Comparison of ENCODE assay signal across 1 cellular context in genomic region chr6:147204060-147204785, GRCh38.
A peak's percentile ranks its signal among the peaks of the same experiment; 100 is the strongest.
TF ChIP-seq lines count a peak whose summit lies in the region.

Gene STXBP5, plus strand, starts transcription at chr6:147204417. Its CDS starts 116 bp downstream, at chr6:147204533.

TF ChIP-seq in HepG2, 621 proteins besides CTCF, POLR2A, EP300 and RAD21 (continued from another document and continues in another):
- TF ChIP-seq, protein P1, sequence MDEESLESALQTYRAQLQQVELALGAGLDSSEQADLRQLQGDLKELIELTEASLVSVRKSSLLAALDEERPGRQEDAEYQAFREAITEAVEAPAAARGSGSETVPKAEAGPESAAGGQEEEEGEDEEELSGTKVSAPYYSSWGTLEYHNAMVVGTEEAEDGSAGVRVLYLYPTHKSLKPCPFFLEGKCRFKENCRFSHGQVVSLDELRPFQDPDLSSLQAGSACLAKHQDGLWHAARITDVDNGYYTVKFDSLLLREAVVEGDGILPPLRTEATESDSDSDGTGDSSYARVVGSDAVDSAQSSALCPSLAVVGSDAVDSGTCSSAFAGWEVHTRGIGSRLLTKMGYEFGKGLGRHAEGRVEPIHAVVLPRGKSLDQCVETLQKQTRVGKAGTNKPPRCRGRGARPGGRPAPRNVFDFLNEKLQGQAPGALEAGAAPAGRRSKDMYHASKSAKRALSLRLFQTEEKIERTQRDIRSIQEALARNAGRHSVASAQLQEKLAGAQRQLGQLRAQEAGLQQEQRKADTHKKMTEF (CRISPR knock-in tag; IDR thresholded peaks at IDR 0.05): peak; percentile 60; the same call in 1 of the 2 replicates
- TF ChIP-seq AKAP8 (CRISPR knock-in tag; IDR thresholded peaks at IDR 0.05): no peak
- TF ChIP-seq SMYD3 (CRISPR knock-in tag; IDR thresholded peaks at IDR 0.05): no peak
- TF ChIP-seq SAP130 (CRISPR knock-in tag; IDR thresholded peaks at IDR 0.05; ENCODE audit: low read depth): peak; percentile 74
- no peak for TF ChIP-seq SIX4 (CRISPR knock-in tag; IDR thresholded peaks at IDR 0.05)
- no peak for TF ChIP-seq ZC3H4 (CRISPR knock-in tag; IDR thresholded peaks at IDR 0.05; ENCODE audit: borderline replicate concordance)
- TF ChIP-seq ZNF101 (CRISPR knock-in tag; IDR thresholded peaks at IDR 0.05; ENCODE audit: borderline replicate concordance, low read depth): 0 out of 2 replicates have a peak, but pooled peaks have one; percentile 72
- TF ChIP-seq ZBTB7A (CRISPR knock-in tag; IDR thresholded peaks at IDR 0.05): peak; percentile 64; the same call in 1 of the 2 replicates
- TF ChIP-seq BCL3 (CRISPR knock-in tag; IDR thresholded peaks at IDR 0.05): no peak
- peak; percentile 28; the same call in 1 of the 2 replicates for TF ChIP-seq POLR2G (IDR thresholded peaks at IDR 0.05; ENCODE audit: low read depth, low read length)
- TF ChIP-seq PRDM15 (CRISPR knock-in tag; IDR thresholded peaks at IDR 0.05): 0 out of 2 replicates have a peak, but pooled peaks have one; percentile 33
- TF ChIP-seq, protein P2, sequence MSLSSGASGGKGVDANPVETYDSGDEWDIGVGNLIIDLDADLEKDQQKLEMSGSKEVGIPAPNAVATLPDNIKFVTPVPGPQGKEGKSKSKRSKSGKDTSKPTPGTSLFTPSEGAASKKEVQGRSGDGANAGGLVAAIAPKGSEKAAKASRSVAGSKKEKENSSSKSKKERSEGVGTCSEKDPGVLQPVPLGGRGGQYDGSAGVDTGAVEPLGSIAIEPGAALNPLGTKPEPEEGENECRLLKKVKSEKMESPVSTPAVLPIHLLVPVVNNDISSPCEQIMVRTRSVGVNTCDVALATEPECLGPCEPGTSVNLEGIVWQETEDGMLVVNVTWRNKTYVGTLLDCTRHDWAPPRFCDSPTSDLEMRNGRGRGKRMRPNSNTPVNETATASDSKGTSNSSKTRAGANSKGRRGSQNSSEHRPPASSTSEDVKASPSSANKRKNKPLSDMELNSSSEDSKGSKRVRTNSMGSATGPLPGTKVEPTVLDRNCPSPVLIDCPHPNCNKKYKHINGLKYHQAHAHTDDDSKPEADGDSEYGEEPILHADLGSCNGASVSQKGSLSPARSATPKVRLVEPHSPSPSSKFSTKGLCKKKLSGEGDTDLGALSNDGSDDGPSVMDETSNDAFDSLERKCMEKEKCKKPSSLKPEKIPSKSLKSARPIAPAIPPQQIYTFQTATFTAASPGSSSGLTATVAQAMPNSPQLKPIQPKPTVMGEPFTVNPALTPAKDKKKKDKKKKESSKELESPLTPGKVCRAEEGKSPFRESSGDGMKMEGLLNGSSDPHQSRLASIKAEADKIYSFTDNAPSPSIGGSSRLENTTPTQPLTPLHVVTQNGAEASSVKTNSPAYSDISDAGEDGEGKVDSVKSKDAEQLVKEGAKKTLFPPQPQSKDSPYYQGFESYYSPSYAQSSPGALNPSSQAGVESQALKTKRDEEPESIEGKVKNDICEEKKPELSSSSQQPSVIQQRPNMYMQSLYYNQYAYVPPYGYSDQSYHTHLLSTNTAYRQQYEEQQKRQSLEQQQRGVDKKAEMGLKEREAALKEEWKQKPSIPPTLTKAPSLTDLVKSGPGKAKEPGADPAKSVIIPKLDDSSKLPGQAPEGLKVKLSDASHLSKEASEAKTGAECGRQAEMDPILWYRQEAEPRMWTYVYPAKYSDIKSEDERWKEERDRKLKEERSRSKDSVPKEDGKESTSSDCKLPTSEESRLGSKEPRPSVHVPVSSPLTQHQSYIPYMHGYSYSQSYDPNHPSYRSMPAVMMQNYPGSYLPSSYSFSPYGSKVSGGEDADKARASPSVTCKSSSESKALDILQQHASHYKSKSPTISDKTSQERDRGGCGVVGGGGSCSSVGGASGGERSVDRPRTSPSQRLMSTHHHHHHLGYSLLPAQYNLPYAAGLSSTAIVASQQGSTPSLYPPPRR (CRISPR knock-in tag; IDR thresholded peaks at IDR 0.05; ENCODE audit: borderline replicate concordance): no peak
- TF ChIP-seq ZNF510 (CRISPR knock-in tag; IDR thresholded peaks at IDR 0.05; ENCODE audit: low read depth): no peak
- no peak for TF ChIP-seq ZNF282 (IDR thresholded peaks at IDR 0.05; ENCODE audit: partially characterized antibody)
- TF ChIP-seq, protein P3, sequence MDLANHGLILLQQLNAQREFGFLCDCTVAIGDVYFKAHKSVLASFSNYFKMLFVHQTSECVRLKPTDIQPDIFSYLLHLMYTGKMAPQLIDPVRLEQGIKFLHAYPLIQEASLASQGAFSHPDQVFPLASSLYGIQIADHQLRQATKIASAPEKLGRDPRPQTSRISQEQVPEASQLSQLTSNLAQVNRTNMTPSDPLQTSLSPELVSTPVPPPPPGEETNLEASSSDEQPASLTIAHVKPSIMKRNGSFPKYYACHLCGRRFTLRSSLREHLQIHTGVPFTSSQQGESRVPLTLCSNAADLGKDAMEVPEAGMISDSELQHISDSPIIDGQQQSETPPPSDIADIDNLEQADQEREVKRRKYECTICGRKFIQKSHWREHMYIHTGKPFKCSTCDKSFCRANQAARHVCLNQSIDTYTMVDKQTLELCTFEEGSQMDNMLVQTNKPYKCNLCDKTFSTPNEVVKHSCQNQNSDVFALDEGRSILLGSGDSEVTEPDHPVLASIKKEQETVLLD (CRISPR knock-in tag; IDR thresholded peaks at IDR 0.05; ENCODE audit: low read depth): peak; percentile 19; the same call in 1 of the 2 replicates
- TF ChIP-seq TMF1 (CRISPR knock-in tag; IDR thresholded peaks at IDR 0.05; ENCODE audit: low read depth): 0 out of 2 replicates have a peak, but pooled peaks have one; percentile 56
- no peak for TF ChIP-seq ZSCAN22 (CRISPR knock-in tag; IDR thresholded peaks at IDR 0.05)
- no peak for TF ChIP-seq SRSF1 (optimal IDR thresholded peaks at IDR 0.05; ENCODE audit: low read depth, low read length)
- 0 out of 2 replicates have a peak, but pooled peaks have one; percentile 46 for TF ChIP-seq REPIN1 (CRISPR knock-in tag; IDR thresholded peaks at IDR 0.05; ENCODE audit: borderline replicate concordance, low read depth)
- peak; percentile 48; the same call in 1 of the 2 replicates for TF ChIP-seq TAF1 (CRISPR knock-in tag; IDR thresholded peaks at IDR 0.05)
- TF ChIP-seq HBP1 (CRISPR knock-in tag; IDR thresholded peaks at IDR 0.05; ENCODE audit: low read depth): no peak
- TF ChIP-seq TOPORS (CRISPR knock-in tag; IDR thresholded peaks at IDR 0.05): no peak
- TF ChIP-seq, protein P4, sequence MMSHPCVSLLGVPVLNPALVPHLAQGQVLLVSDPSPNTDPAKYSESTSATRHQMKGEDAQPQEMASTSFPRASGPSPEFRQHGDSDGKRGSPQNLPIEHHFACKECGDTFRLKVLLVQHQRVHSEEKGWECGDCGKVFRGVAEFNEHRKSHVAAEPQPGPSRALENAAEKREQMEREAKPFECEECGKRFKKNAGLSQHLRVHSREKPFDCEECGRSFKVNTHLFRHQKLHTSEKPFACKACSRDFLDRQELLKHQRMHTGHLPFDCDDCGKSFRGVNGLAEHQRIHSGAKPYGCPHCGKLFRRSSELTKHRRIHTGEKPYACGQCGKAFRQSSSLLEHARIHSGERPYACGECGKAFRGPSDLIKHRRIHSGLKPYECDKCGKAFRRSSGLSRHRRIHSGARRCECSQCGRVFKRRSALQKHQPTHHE (CRISPR knock-in tag; IDR thresholded peaks at IDR 0.05; ENCODE audit: borderline replicate concordance): no peak
- TF ChIP-seq, protein P5, sequence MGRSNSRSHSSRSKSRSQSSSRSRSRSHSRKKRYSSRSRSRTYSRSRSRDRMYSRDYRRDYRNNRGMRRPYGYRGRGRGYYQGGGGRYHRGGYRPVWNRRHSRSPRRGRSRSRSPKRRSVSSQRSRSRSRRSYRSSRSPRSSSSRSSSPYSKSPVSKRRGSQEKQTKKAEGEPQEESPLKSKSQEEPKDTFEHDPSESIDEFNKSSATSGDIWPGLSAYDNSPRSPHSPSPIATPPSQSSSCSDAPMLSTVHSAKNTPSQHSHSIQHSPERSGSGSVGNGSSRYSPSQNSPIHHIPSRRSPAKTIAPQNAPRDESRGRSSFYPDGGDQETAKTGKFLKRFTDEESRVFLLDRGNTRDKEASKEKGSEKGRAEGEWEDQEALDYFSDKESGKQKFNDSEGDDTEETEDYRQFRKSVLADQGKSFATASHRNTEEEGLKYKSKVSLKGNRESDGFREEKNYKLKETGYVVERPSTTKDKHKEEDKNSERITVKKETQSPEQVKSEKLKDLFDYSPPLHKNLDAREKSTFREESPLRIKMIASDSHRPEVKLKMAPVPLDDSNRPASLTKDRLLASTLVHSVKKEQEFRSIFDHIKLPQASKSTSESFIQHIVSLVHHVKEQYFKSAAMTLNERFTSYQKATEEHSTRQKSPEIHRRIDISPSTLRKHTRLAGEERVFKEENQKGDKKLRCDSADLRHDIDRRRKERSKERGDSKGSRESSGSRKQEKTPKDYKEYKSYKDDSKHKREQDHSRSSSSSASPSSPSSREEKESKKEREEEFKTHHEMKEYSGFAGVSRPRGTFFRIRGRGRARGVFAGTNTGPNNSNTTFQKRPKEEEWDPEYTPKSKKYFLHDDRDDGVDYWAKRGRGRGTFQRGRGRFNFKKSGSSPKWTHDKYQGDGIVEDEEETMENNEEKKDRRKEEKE (IDR thresholded peaks at IDR 0.05): no peak
- no peak for TF ChIP-seq ZNF7 (CRISPR knock-in tag; IDR thresholded peaks at IDR 0.05)
- TF ChIP-seq, protein P6, sequence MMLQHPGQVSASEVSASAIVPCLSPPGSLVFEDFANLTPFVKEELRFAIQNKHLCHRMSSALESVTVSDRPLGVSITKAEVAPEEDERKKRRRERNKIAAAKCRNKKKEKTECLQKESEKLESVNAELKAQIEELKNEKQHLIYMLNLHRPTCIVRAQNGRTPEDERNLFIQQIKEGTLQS (CRISPR knock-in tag; IDR thresholded peaks at IDR 0.05): no peak
- TF ChIP-seq ISX (CRISPR knock-in tag; conservative IDR thresholded peaks at IDR 0.05): no peak
- no peak for TF ChIP-seq SNAPC2 (CRISPR knock-in tag; IDR thresholded peaks at IDR 0.05)
- TF ChIP-seq HOXA5 (CRISPR knock-in tag; IDR thresholded peaks at IDR 0.05): 0 out of 2 replicates have a peak, but pooled peaks have one; percentile 71
- no peak; the same call in 1 of the 2 replicates for TF ChIP-seq RARA (CRISPR knock-in tag; IDR thresholded peaks at IDR 0.05)
- TF ChIP-seq YEATS4 (CRISPR knock-in tag; IDR thresholded peaks at IDR 0.05; ENCODE audit: borderline replicate concordance): no peak; the same call in 1 of the 2 replicates
- peak; percentile 73 for TF ChIP-seq XRCC5 (optimal IDR thresholded peaks at IDR 0.05; ENCODE audit: low read length)
- TF ChIP-seq ERF (CRISPR knock-in tag; IDR thresholded peaks at IDR 0.05): no peak
- TF ChIP-seq, protein P7, sequence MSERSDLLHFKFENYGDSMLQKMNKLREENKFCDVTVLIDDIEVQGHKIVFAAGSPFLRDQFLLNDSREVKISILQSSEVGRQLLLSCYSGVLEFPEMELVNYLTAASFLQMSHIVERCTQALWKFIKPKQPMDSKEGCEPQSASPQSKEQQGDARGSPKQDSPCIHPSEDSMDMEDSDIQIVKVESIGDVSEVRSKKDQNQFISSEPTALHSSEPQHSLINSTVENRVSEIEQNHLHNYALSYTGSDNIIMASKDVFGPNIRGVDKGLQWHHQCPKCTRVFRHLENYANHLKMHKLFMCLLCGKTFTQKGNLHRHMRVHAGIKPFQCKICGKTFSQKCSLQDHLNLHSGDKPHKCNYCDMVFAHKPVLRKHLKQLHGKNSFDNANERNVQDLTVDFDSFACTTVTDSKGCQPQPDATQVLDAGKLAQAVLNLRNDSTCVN (CRISPR knock-in tag; IDR thresholded peaks at IDR 0.05; ENCODE audit: borderline replicate concordance): peak; percentile 59; the same call in 1 of the 2 replicates
- no peak for TF ChIP-seq POGZ (CRISPR knock-in tag; IDR thresholded peaks at IDR 0.05)
- 0 out of 2 replicates have a peak, but pooled peaks have one; percentile 71 for TF ChIP-seq NR3C1 (CRISPR knock-in tag; IDR thresholded peaks at IDR 0.05)
- peak; percentile 60; the same call in 1 of the 2 replicates for TF ChIP-seq ELF1 (CRISPR knock-in tag; IDR thresholded peaks at IDR 0.05)
- TF ChIP-seq ZNF678 (CRISPR knock-in tag; IDR thresholded peaks at IDR 0.05): no peak
